Comparison of ENCODE assay signal across 8 cellular contexts in the genomic region with DNA sequence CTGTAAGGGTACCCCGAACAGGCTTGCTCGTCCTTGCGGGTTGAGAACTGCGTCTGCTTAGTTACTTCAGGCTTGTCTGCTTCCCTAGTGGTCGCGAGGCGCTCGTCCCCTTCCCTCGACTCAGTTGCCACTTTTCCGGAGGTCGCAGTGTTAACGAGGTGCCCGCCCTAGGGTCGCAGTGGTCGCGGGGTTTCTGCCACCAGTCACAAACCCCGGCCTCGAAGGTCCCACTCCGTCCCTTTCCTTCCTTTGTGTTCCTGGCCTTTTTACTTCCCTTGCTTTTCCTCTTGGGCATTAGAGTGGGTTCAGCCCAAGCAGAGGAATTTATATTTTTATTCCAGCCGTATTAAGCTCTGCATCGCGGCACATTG. TPM values are rescaled to one million over a fixed set of nuclear protein-coding genes. Genes with fewer than 3 reads are reported as not detected.
DNase-seq lines count a peak whose midpoint lies in the region; ATAC-seq lines count a peak whose summit lies in the region.

No MANE protein-coding gene starts in this region.

- H3K4me1 Mint-ChIP-seq in CD4-positive, alpha-beta memory T cell: peaks cover 15 to 50% (median 24%) of the 10 kb centered on the region in 4 donors
- peaks cover 11 to 40% (median 34%) of the 10 kb centered on the region in 4 donors for H3K4me1 Mint-ChIP-seq in naive thymus-derived CD8-positive, alpha-beta T cell

- DNase-seq in CD4-positive, alpha-beta memory T cell: no peak
- DNase-seq in cerebellum (ENCODE audit: low spot score): peak; percentile 26
- DNase-seq in naive thymus-derived CD8-positive, alpha-beta T cell: no peak
- DNase-seq in KG1 (lab: John Stamatoyannopoulos, UW): no peak
- no peak for DNase-seq in hypothalamus (lab: John Stamatoyannopoulos, UW)
- DNase-seq in NCI-H146 (lab: John Stamatoyannopoulos, UW): no peak
- no peak for DNase-seq in NOMO-1 treated with dmso at 0.1 percent for 144 hours (lab: John Stamatoyannopoulos, UW; ENCODE audit: unreplicated experiment)

- H3K9ac ChIP-seq in HUES64 (ENCODE audit: low read depth, low read length): peak overlapping the region; percentile 98

- no peaks in the 10 kb centered on the region for H3K9me3 Mint-ChIP-seq in CD4-positive, alpha-beta memory T cell
- no peaks in the 10 kb centered on the region for H3K9me3 Mint-ChIP-seq in naive thymus-derived CD8-positive, alpha-beta T cell

- peak overlapping the region; percentile 93 to 99 (median 96) for H3K4me3 Mint-ChIP-seq in CD4-positive, alpha-beta memory T cell
- H3K4me3 Mint-ChIP-seq in naive thymus-derived CD8-positive, alpha-beta T cell: peak overlapping the region; percentile 92 to 97 (median 96)

- WGBS in HUES64: under 1% methylated on average over 22 of the region's 22 CpGs

- POLR2A ChIA-PET in CD4-positive, alpha-beta memory T cell (lab: Charles Lee; ENCODE audit: partially characterized antibody): interaction anchor here (0.7 to 2.2 kb wide), 12 partner anchors 23 to 206 kb away, joined by 3 to 14 read pairs (median 4); a partner anchor contains a TSS
- POLR2A ChIA-PET in naive thymus-derived CD8-positive, alpha-beta T cell (lab: Charles Lee): interaction anchor here (0.6 to 2.5 kb wide), 8 partner anchors 15 to 193 kb away, joined by 3 to 16 read pairs (median 4); a partner anchor contains a TSS

- H3K4me1 ChIP-seq in CD4-positive, alpha-beta memory T cell (ENCODE audit: insufficient read depth, low read length): peaks cover 26% of the 10 kb centered on the region
- H3K4me1 ChIP-seq in HUES64 (ENCODE audit: insufficient read depth, low read length): no peaks in the 10 kb centered on the region

- no peaks in the 10 kb centered on the region for H3K27me3 Mint-ChIP-seq in CD4-positive, alpha-beta memory T cell
- no peaks in the 10 kb centered on the region for H3K27me3 Mint-ChIP-seq in naive thymus-derived CD8-positive, alpha-beta T cell

- peak overlapping the region; percentile 55 to 86 for H3K4me3 ChIP-seq in CD4-positive, alpha-beta memory T cell (ENCODE audit: low read length in 2 of 2)
- peak overlapping the region; percentile 94 for H3K4me3 ChIP-seq in HUES64 (ENCODE audit: low read length)

- H3K9me3 ChIP-seq in CD4-positive, alpha-beta memory T cell (ENCODE audit: control insufficient read depth in 1 of 2, low read length in 2 of 2): no peaks in the 10 kb centered on the region
- H3K9me3 ChIP-seq in HUES64 (ENCODE audit: insufficient read depth, low read depth, low read length): no peaks in the 10 kb centered on the region

- CTCF ChIA-PET in CD4-positive, alpha-beta memory T cell (lab: Charles Lee; ENCODE audit: partially characterized antibody): interaction anchor here (0.6 to 15.0 kb wide), 8 partner anchors 24 to 248 kb away, joined by 3 to 309 read pairs (median 5); a partner anchor contains a TSS

- peaks cover 10% of the 10 kb centered on the region for H3K36me3 ChIP-seq in CD4-positive, alpha-beta memory T cell (ENCODE audit: insufficient read depth, low read length)
- peaks cover 22% of the 10 kb centered on the region for H3K36me3 ChIP-seq in HUES64 (ENCODE audit: insufficient read depth, low read length)

- peak overlapping the region; percentile 99 to 100 (median 99) for H3K27ac Mint-ChIP-seq in CD4-positive, alpha-beta memory T cell
- H3K27ac Mint-ChIP-seq in naive thymus-derived CD8-positive, alpha-beta T cell: peak overlapping the region; percentile 98 to 100 (median 99)

- H3K27me3 ChIP-seq in CD4-positive, alpha-beta memory T cell (ENCODE audit: insufficient read depth, low read length): no peaks in the 10 kb centered on the region
- H3K27me3 ChIP-seq in HUES64 (ENCODE audit: insufficient read depth, low read length): no peaks in the 10 kb centered on the region

- H3K27ac ChIP-seq in CD4-positive, alpha-beta memory T cell (ENCODE audit: low read depth, low read length): peak overlapping the region; percentile 80
- H3K27ac ChIP-seq in HUES64 (ENCODE audit: low read depth, low read length): peak overlapping the region; percentile 100

- ATAC-seq in naive thymus-derived CD8-positive, alpha-beta T cell: no peak

- intact Hi-C loops in CD4-positive, alpha-beta memory T cell (cut with micrococcal nuclease): loop anchor here (1.0 kb wide), 4 partner anchors 23 to 91 kb away; a partner anchor contains a TSS

- peaks cover 8 to 25% of the 10 kb centered on the region in 2 donors for H3K36me3 Mint-ChIP-seq in CD4-positive, alpha-beta memory T cell
- peaks cover 0 to 26% (median 6%) of the 10 kb centered on the region in 3 donors for H3K36me3 Mint-ChIP-seq in naive thymus-derived CD8-positive, alpha-beta T cell

RNA-seq across cellular contexts. Expression of a gene that starts 0.3 kb away (rescaled TPM):
- total RNA-seq in CD4-positive, alpha-beta memory T cell: 100 to 1,000 TPM; 137 to 164 TPM
- 10 to 100 TPM; 33.4 to 49.1 TPM for polyA plus RNA-seq in CD4-positive, alpha-beta memory T cell
- polyA plus RNA-seq in HUES64 (2013, experiment 1 of 2): 64.5 TPM
- polyA plus RNA-seq in HUES64 (2013, experiment 2 of 2): 66.4 TPM
- 30.9 TPM for total RNA-seq in cerebellum
- total RNA-seq in naive thymus-derived CD8-positive, alpha-beta T cell: 100 to 1,000 TPM; 150 to 155 TPM
- polyA plus RNA-seq in naive thymus-derived CD8-positive, alpha-beta T cell: 10 to 100 TPM; 17.3 to 39.4 (median 21.4) TPM

RNA-seq across cellular contexts. Expression of a gene that starts 23.0 kb away (rescaled TPM):
- 100 to 1,000 TPM; 255 to 264 TPM for total RNA-seq in CD4-positive, alpha-beta memory T cell
- 100 to 1,000 TPM; 302 to 416 TPM for polyA plus RNA-seq in CD4-positive, alpha-beta memory T cell
- 510 TPM for polyA plus RNA-seq in HUES64 (2013, experiment 1 of 2)
- 550 TPM for polyA plus RNA-seq in HUES64 (2013, experiment 2 of 2)
- 116 TPM for total RNA-seq in cerebellum
- 100 to 1,000 TPM; 250 to 255 TPM for total RNA-seq in naive thymus-derived CD8-positive, alpha-beta T cell
- polyA plus RNA-seq in naive thymus-derived CD8-positive, alpha-beta T cell: 100 to 1,000 TPM; 293 to 381 (median 325) TPM

RNA-seq across cellular contexts. Expression of a gene that starts 51.5 kb away (rescaled TPM):
- 10 to 100 TPM; 37.8 to 38.9 TPM for total RNA-seq in CD4-positive, alpha-beta memory T cell
- polyA plus RNA-seq in CD4-positive, alpha-beta memory T cell: 100 to 1,000 TPM; 105 to 130 TPM
- polyA plus RNA-seq in HUES64 (2013, experiment 1 of 2): 301 TPM
- 296 TPM for polyA plus RNA-seq in HUES64 (2013, experiment 2 of 2)
- total RNA-seq in cerebellum: 297 TPM
- total RNA-seq in naive thymus-derived CD8-positive, alpha-beta T cell: 10 to 100 TPM; 25.6 to 27.0 TPM
- polyA plus RNA-seq in naive thymus-derived CD8-positive, alpha-beta T cell: 10 to 100 TPM; 68.6 to 76.6 (median 70.7) TPM

RNA-seq across cellular contexts. Expression of a gene that starts 55.6 kb away (rescaled TPM):
- 100 to 1,000 TPM; 121 to 122 TPM for total RNA-seq in CD4-positive, alpha-beta memory T cell
- polyA plus RNA-seq in CD4-positive, alpha-beta memory T cell: 10 to 100 TPM in 1 of 2 donors, 1 to 10 TPM in 1; 7.7 to 25.8 TPM
- polyA plus RNA-seq in HUES64 (2013, experiment 1 of 2): 26.4 TPM
- polyA plus RNA-seq in HUES64 (2013, experiment 2 of 2): 30.3 TPM
- total RNA-seq in cerebellum: 15.4 TPM
- 100 to 1,000 TPM; 105 to 107 TPM for total RNA-seq in naive thymus-derived CD8-positive, alpha-beta T cell
- polyA plus RNA-seq in naive thymus-derived CD8-positive, alpha-beta T cell: 10 to 100 TPM in 2 of 3 donors, 1 to 10 TPM in 1; 6.2 to 20.1 (median 14.7) TPM

RNA-seq across cellular contexts. Expression of a gene that starts 55.9 kb away (rescaled TPM):
- total RNA-seq in CD4-positive, alpha-beta memory T cell: 10 to 100 TPM; 34.1 to 36.3 TPM
- polyA plus RNA-seq in CD4-positive, alpha-beta memory T cell: 100 to 1,000 TPM; 107 to 150 TPM
- polyA plus RNA-seq in HUES64 (2013, experiment 1 of 2): 97.2 TPM
- polyA plus RNA-seq in HUES64 (2013, experiment 2 of 2): 95.4 TPM
- total RNA-seq in cerebellum: 21.8 TPM
- total RNA-seq in naive thymus-derived CD8-positive, alpha-beta T cell: 10 to 100 TPM; 40.5 to 41.1 TPM
- polyA plus RNA-seq in naive thymus-derived CD8-positive, alpha-beta T cell: 100 to 1,000 TPM; 113 to 132 (median 122) TPM
